In genomic region chr6:35511980-35512379, GRCh38 we compare ENCODE assay signal across 1 cellular context.
TF ChIP-seq lines count a peak whose summit lies in the region.

No MANE protein-coding gene starts in this region.

TF ChIP-seq in HepG2, 621 proteins besides CTCF, POLR2A, EP300 and RAD21:
- TF ChIP-seq ZNF552 (CRISPR knock-in tag; IDR thresholded peaks at IDR 0.05; ENCODE audit: borderline replicate concordance) = no peak
- TF ChIP-seq ZNF574 (CRISPR knock-in tag; IDR thresholded peaks at IDR 0.05) = no peak
- no peak for TF ChIP-seq ZNF597 (CRISPR knock-in tag; IDR thresholded peaks at IDR 0.05)
- TF ChIP-seq HMG20B (CRISPR knock-in tag; conservative IDR thresholded peaks at IDR 0.05) = no peak
- no peak for TF ChIP-seq FOXK2 (IDR thresholded peaks at IDR 0.05)
- TF ChIP-seq ZSCAN9 (CRISPR knock-in tag; IDR thresholded peaks at IDR 0.05; ENCODE audit: borderline replicate concordance) = no peak
- no peak for TF ChIP-seq ZNF639 (CRISPR knock-in tag; conservative IDR thresholded peaks at IDR 0.05)
- TF ChIP-seq ZIK1 (CRISPR knock-in tag; IDR thresholded peaks at IDR 0.05; ENCODE audit: borderline replicate concordance, low read depth) = no peak
- TF ChIP-seq TRIM24 (CRISPR knock-in tag; IDR thresholded peaks at IDR 0.05) = no peak
- no peak for TF ChIP-seq ATF7 (IDR thresholded peaks at IDR 0.05)
- no peak for TF ChIP-seq ATF7 (CRISPR knock-in tag; IDR thresholded peaks at IDR 0.05)
- no peak for TF ChIP-seq BCLAF1 (IDR thresholded peaks at IDR 0.05)
- no peak for TF ChIP-seq SIX4 (CRISPR knock-in tag; IDR thresholded peaks at IDR 0.05)
- TF ChIP-seq GATAD1 (CRISPR knock-in tag; IDR thresholded peaks at IDR 0.05) = no peak
- TF ChIP-seq ZNF709 (CRISPR knock-in tag; IDR thresholded peaks at IDR 0.05) = no peak
- no peak for TF ChIP-seq CREB1 (IDR thresholded peaks at IDR 0.05)
- no peak for TF ChIP-seq CREB1 (CRISPR knock-in tag; IDR thresholded peaks at IDR 0.05)
